Comparison of ENCODE assay signal across 1 cellular context in the genomic region with DNA sequence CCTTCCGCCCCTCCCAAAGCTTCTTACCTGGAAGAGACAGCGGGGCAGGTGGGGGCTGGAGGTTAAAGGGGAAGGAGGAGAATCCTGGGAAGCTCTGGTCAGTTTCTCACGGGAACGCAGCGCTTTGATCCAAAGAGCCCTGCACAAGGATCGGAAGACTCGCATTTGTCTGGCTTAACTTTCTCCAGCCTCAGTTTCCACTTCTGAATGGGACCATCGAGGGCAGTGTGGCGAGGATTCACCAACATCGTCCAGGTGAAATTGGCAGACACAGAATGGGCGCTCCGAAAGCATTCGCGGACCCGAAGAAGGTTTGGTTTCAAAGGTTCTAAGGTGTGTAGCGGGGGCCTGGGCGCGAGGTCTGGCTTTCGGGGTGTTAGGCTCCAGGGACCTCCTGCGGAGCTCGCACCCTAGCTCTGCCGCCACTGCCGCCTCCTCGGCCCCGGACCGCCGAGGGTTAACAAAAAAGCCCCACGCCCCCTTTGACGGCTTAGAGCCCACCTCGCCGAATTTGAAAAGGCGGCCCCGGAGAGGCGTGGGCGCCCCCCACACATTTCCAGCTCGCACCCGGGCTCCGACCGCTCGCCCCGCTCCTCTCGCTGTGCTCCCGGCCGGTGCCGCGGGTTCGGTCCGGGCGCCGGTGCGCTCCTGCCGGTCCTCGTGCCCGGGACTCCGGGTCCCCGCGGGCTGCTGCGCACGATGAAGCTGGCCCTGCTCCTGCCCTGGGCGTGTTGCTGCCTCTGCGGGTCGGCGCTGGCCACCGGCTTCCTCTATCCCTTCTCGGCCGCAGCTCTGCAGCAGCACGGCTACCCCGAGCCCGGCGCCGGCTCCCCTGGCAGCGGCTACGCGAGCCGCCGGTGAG.
TF ChIP-seq lines count a peak whose summit lies in the region.

A gene (plus strand): TSS at position 542 of the 862 bp plus-strand sequence. CDS start 158 bp downstream, at position 700.

TF ChIP-seq in WTC11, 78 proteins besides CTCF, POLR2A, EP300 and RAD21 (continued from another document):
- TF ChIP-seq, protein P1, sequence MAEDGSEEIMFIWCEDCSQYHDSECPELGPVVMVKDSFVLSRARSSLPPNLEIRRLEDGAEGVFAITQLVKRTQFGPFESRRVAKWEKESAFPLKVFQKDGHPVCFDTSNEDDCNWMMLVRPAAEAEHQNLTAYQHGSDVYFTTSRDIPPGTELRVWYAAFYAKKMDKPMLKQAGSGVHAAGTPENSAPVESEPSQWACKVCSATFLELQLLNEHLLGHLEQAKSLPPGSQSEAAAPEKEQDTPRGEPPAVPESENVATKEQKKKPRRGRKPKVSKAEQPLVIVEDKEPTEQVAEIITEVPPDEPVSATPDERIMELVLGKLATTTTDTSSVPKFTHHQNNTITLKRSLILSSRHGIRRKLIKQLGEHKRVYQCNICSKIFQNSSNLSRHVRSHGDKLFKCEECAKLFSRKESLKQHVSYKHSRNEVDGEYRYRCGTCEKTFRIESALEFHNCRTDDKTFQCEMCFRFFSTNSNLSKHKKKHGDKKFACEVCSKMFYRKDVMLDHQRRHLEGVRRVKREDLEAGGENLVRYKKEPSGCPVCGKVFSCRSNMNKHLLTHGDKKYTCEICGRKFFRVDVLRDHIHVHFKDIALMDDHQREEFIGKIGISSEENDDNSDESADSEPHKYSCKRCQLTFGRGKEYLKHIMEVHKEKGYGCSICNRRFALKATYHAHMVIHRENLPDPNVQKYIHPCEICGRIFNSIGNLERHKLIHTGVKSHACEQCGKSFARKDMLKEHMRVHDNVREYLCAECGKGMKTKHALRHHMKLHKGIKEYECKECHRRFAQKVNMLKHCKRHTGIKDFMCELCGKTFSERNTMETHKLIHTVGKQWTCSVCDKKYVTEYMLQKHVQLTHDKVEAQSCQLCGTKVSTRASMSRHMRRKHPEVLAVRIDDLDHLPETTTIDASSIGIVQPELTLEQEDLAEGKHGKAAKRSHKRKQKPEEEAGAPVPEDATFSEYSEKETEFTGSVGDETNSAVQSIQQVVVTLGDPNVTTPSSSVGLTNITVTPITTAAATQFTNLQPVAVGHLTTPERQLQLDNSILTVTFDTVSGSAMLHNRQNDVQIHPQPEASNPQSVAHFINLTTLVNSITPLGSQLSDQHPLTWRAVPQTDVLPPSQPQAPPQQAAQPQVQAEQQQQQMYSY (CRISPR knock-in tag; IDR thresholded peaks at IDR 0.05): no peak; the same call in 1 of the 2 replicates
- TF ChIP-seq ZNF232 (CRISPR knock-in tag; IDR thresholded peaks at IDR 0.05): no peak
- TF ChIP-seq ZNF671 (CRISPR knock-in tag; IDR thresholded peaks at IDR 0.05): no peak
- TF ChIP-seq CREB1 (CRISPR knock-in tag; IDR thresholded peaks at IDR 0.05): no peak
